ENCODE assay signal across 9 cellular contexts in genomic region chr9:95336281-95336680, GRCh38. TPM values are rescaled to one million over a fixed set of nuclear protein-coding genes. Genes with fewer than 3 reads are reported as not detected.
DNase-seq lines count a peak whose midpoint lies in the region; ATAC-seq and TF ChIP-seq lines count a peak whose summit lies in the region.
"Had no signal": no experiment of that assay in that cellular context is flagged by ENCODE, and none has a peak within 500 bp of the region (broad histone marks: within the 10 kb centered on the region; RNA-seq: fewer than 3 reads in every experiment).

No MANE protein-coding gene starts in this region.

- H3K4me1 ChIP-seq in CD4-positive, CD25-positive, alpha-beta regulatory T cell (ENCODE audit: control insufficient read depth, insufficient read depth, low read length, poor library complexity, severe bottlenecking) = no peaks in the 10 kb centered on the region
- H3K4me1 ChIP-seq in body of pancreas = no peaks in the 10 kb centered on the region

- H3K4me3 Mint-ChIP-seq in CD4-positive, CD25-positive, alpha-beta regulatory T cell = no peak overlapping the region
- no peak overlapping the region for H3K4me3 Mint-ChIP-seq in naive thymus-derived CD8-positive, alpha-beta T cell
- H3K4me3 Mint-ChIP-seq: dendritic cell treated with granulocyte-macrophage colony-stimulating factor and Interleukin-4, amounts not matched to agents 40 ng/mL and 50 ng/mL, for 4 days had no signal

- H3K9me3 ChIP-seq in CD4-positive, CD25-positive, alpha-beta regulatory T cell (ENCODE audit: control insufficient read depth in 2 of 2, low read length in 2 of 2) = no peaks in the 10 kb centered on the region
- H3K9me3 ChIP-seq in body of pancreas = no peaks in the 10 kb centered on the region

- in situ Hi-C loops in G401 (cut with HindIII; ENCODE audit: low sequenced_read_pairs) = no loop called here

- intact Hi-C loops in body of pancreas (cut with DNase I) = no loop called here

- H3K27ac Mint-ChIP-seq in CD4-positive, CD25-positive, alpha-beta regulatory T cell = no peak overlapping the region
- no peak overlapping the region for H3K27ac Mint-ChIP-seq in naive thymus-derived CD8-positive, alpha-beta T cell
- H3K27ac Mint-ChIP-seq: dendritic cell treated with granulocyte-macrophage colony-stimulating factor and Interleukin-4, amounts not matched to agents 40 ng/mL and 50 ng/mL, for 4 days had no signal

- no peaks in the 10 kb centered on the region for H3K4me1 Mint-ChIP-seq in CD4-positive, CD25-positive, alpha-beta regulatory T cell
- no peaks in the 10 kb centered on the region for H3K4me1 Mint-ChIP-seq in naive thymus-derived CD8-positive, alpha-beta T cell

- peak in 2 of 3 donors; percentile 18 to 28 for DNase-seq in CD4-positive, CD25-positive, alpha-beta regulatory T cell
- DNase-seq in HT-29 (ENCODE audit: low spot score) (peak; percentile 36), body of pancreas (peak in 3 of 4 donors; percentile 18 to 46 (median 22)), HPDE6-E6E7 (ENCODE audit: extremely low spot score) (no peak), G401 (ENCODE audit: low spot score) (no peak)
- peak in 8 of 10 donors; percentile 11 to 68 (median 25) for DNase-seq in naive thymus-derived CD8-positive, alpha-beta T cell

- peak in 1 of 2 donors; percentile 46 for ATAC-seq in CD4-positive, CD25-positive, alpha-beta regulatory T cell (ENCODE audit: low read depth in 2 of 2)
- peak; percentile 47 for ATAC-seq in body of pancreas
- ATAC-seq in naive thymus-derived CD8-positive, alpha-beta T cell = peak; percentile 49 to 78
- ATAC-seq in GM21528 (IDR thresholded peaks at IDR 0.05; ENCODE audit: low FRiP score, unreplicated experiment) = no peak
- ATAC-seq in GM18858 (IDR thresholded peaks at IDR 0.05; ENCODE audit: unreplicated experiment) = no peak

- H3K27me3 ChIP-seq in CD4-positive, CD25-positive, alpha-beta regulatory T cell (ENCODE audit: control insufficient read depth, insufficient read depth, low read length) = no peaks in the 10 kb centered on the region
- no peaks in the 10 kb centered on the region for H3K27me3 ChIP-seq in body of pancreas

- H3K4me3 ChIP-seq in CD4-positive, CD25-positive, alpha-beta regulatory T cell (ENCODE audit: low read depth, low read length) = no peak overlapping the region
- no peak overlapping the region for H3K4me3 ChIP-seq in body of pancreas

- H3K27ac ChIP-seq in CD4-positive, CD25-positive, alpha-beta regulatory T cell (ENCODE audit: insufficient read depth, low read length, poor library complexity, severe bottlenecking) = no peak overlapping the region
- H3K27ac ChIP-seq in body of pancreas = no peak overlapping the region

- H3K36me3 ChIP-seq in CD4-positive, CD25-positive, alpha-beta regulatory T cell (ENCODE audit: control insufficient read depth, insufficient read depth, low read length) = no peaks in the 10 kb centered on the region
- no peaks in the 10 kb centered on the region for H3K36me3 ChIP-seq in body of pancreas (replicated peaks in 1 of 2; ENCODE audit: insufficient read depth in 1 of 2, low read depth in 2 of 2)

- TF ChIP-seq POLR2A in body of pancreas (IDR thresholded peaks at IDR 0.05) = no peak

- peaks cover 25% of the 10 kb centered on the region for H3K27me3 Mint-ChIP-seq in CD4-positive, CD25-positive, alpha-beta regulatory T cell
- H3K27me3 Mint-ChIP-seq in naive thymus-derived CD8-positive, alpha-beta T cell = peaks cover 0 to 15% (median 2%) of the 10 kb centered on the region in 5 donors

- WGBS in body of pancreas, 2 donors = 61 to 71% methylated on average over 3 of the region's 3 CpGs

- peak; percentile 28 to 61 (median 44) for TF ChIP-seq CTCF in body of pancreas (IDR thresholded peaks at IDR 0.05)

- H3K9me3 Mint-ChIP-seq in CD4-positive, CD25-positive, alpha-beta regulatory T cell = peaks cover 0 to 5% (median 0%) of the 10 kb centered on the region in 7 donors
- H3K9me3 Mint-ChIP-seq in naive thymus-derived CD8-positive, alpha-beta T cell = no peaks in the 10 kb centered on the region

- POLR2A ChIA-PET in naive thymus-derived CD8-positive, alpha-beta T cell (lab: Charles Lee) = no interaction called here

- no peaks in the 10 kb centered on the region for H3K36me3 Mint-ChIP-seq in CD4-positive, CD25-positive, alpha-beta regulatory T cell
- no peaks in the 10 kb centered on the region for H3K36me3 Mint-ChIP-seq in naive thymus-derived CD8-positive, alpha-beta T cell

RNA-seq across cellular contexts. Expression of gene FANCC, which starts 18.8 kb away (rescaled TPM):
- 7.5 TPM for total RNA-seq in CD4-positive, CD25-positive, alpha-beta regulatory T cell
- polyA plus RNA-seq in CD4-positive, CD25-positive, alpha-beta regulatory T cell = 1 to 10 TPM; 2.8 to 6.1 (median 4.8) TPM
- 10.6 and 17.0 TPM in 2 replicates for total RNA-seq in HT-29 (2014; rRNA removed; shearing (Covaris generic))
- 10 to 100 TPM in 1 of 2 donors, 1 to 10 TPM in 1; 7.5 to 12.5 TPM for total RNA-seq in body of pancreas
- total RNA-seq in naive thymus-derived CD8-positive, alpha-beta T cell = 1 to 10 TPM; 5.8 to 8.0 TPM
- polyA plus RNA-seq in naive thymus-derived CD8-positive, alpha-beta T cell = 1 to 10 TPM; 3.3 to 5.9 (median 4.4) TPM
- 11.8 and 23.6 TPM in 2 replicates for total RNA-seq in G401 (2014; rRNA removed; shearing (Covaris generic))

Comparison
In these comparisons a context has a peak if more than half of its experiments do, and no peak if none do; other contexts are left out.
1. ATAC-seq: peak in body of pancreas (single experiment) and naive thymus-derived CD8-positive, alpha-beta T cell (2 of 2); none in GM21528 (single experiment) and GM18858 (single experiment).
2. DNase-seq: peak in CD4-positive, CD25-positive, alpha-beta regulatory T cell (2 of 3), HT-29 (single experiment), body of pancreas (3 of 4) and naive thymus-derived CD8-positive, alpha-beta T cell (8 of 10); none in HPDE6-E6E7 (single experiment) and G401 (single experiment).